22 cellular contexts compared by ENCODE assay signal in genomic region chr1:17609529-17609928, GRCh38.
"Had no signal": no experiment of that assay in that cellular context is flagged by ENCODE, and none has a peak within 500 bp of the region (broad histone marks: within the 10 kb centered on the region; RNA-seq: fewer than 3 reads in every experiment).

No MANE protein-coding gene starts in this region.

- H3K9ac ChIP-seq: SK-N-SH had no signal

- H3K4me3 Mint-ChIP-seq: activated CD8-positive, alpha-beta T cell treated with anti-CD3 and anti-CD28 coated beads, Interleukin-2, amount 10 ng/mL, durations not matched to agents 7 days and 5 days; activated naive CD4-positive, alpha-beta T cell treated with anti-CD3 and anti-CD28 coated beads for 36 hours; activated naive CD8-positive, alpha-beta T cell; activated T-cell treated with anti-CD3 and anti-CD28 coated beads, Interleukin-2, amount 50 U/mL, for 4 hours; activated T-helper 17 cell treated with anti-CD3 and anti-CD28 coated beads, Interleukin-2, amount 50 U/mL, for 72 hours had no signal

- H3K27ac Mint-ChIP-seq: activated CD8-positive, alpha-beta T cell treated with anti-CD3 and anti-CD28 coated beads, Interleukin-2, amount 10 ng/mL, durations not matched to agents 7 days and 5 days; activated naive CD4-positive, alpha-beta T cell treated with anti-CD3 and anti-CD28 coated beads for 36 hours; activated naive CD8-positive, alpha-beta T cell; activated T-helper 17 cell treated with anti-CD3 and anti-CD28 coated beads, Interleukin-2, amount 50 U/mL, for 72 hours had no signal

- H3K36me3 Mint-ChIP-seq: activated naive CD8-positive, alpha-beta T cell had no signal

- H3K27ac ChIP-seq: Peyer's patch, RWPE1, SJCRH30, VCaP had no signal

- H3K4me2 ChIP-seq: SK-N-SH had no signal

- DNase-seq: activated CD4-positive, alpha-beta T cell treated with anti-CD3 and anti-CD28 coated beads for 4 hours; activated CD8-positive, alpha-beta T cell treated with anti-CD3 and anti-CD28 coated beads, Interleukin-2, amount 10 ng/mL, durations not matched to agents 7 days and 5 days; activated gamma-delta T cell; activated naive CD4-positive, alpha-beta T cell treated with anti-CD3 and anti-CD28 coated beads for 36 hours; activated T-cell treated with anti-CD3 and anti-CD28 coated beads, Interleukin-2, amount 50 U/mL, for 4 hours; amygdala; Karpas-422; MM.1S; NCI-H1105; NCI-H1436; NCI-H187 treated with DMSO at 0.1 percent for 48 hours; NCI-H2081 treated with DMSO at 0.1 percent for 48 hours; NCI-H446; Peyer's patch; Right ventricle myocardium superior; SJCRH30; SK-N-SH; T-helper 1 cell had no signal

- H3K27me3 Mint-ChIP-seq: activated naive CD8-positive, alpha-beta T cell had no signal

- H3K9me3 ChIP-seq: Peyer's patch, SJCRH30, SK-N-SH had no signal

- H3K9me3 Mint-ChIP-seq: activated naive CD4-positive, alpha-beta T cell treated with anti-CD3 and anti-CD28 coated beads for 36 hours; activated T-cell treated with anti-CD3 and anti-CD28 coated beads, Interleukin-2, amount 50 U/mL, for 4 hours; activated T-helper 17 cell treated with anti-CD3 and anti-CD28 coated beads, Interleukin-2, amount 50 U/mL, for 72 hours had no signal

- H3K4me1 ChIP-seq: Peyer's patch, SJCRH30 had no signal

- H3K36me3 ChIP-seq: SJCRH30 had no signal

- H3K27me3 ChIP-seq: Peyer's patch, SJCRH30 had no signal

- H3K4me3 ChIP-seq: Peyer's patch, SJCRH30 had no signal

- H3K4me1 Mint-ChIP-seq: activated T-helper 17 cell treated with anti-CD3 and anti-CD28 coated beads, Interleukin-2, amount 50 U/mL, for 72 hours had no signal
